ENCODE assay signal across 8 cellular contexts in the genomic region with DNA sequence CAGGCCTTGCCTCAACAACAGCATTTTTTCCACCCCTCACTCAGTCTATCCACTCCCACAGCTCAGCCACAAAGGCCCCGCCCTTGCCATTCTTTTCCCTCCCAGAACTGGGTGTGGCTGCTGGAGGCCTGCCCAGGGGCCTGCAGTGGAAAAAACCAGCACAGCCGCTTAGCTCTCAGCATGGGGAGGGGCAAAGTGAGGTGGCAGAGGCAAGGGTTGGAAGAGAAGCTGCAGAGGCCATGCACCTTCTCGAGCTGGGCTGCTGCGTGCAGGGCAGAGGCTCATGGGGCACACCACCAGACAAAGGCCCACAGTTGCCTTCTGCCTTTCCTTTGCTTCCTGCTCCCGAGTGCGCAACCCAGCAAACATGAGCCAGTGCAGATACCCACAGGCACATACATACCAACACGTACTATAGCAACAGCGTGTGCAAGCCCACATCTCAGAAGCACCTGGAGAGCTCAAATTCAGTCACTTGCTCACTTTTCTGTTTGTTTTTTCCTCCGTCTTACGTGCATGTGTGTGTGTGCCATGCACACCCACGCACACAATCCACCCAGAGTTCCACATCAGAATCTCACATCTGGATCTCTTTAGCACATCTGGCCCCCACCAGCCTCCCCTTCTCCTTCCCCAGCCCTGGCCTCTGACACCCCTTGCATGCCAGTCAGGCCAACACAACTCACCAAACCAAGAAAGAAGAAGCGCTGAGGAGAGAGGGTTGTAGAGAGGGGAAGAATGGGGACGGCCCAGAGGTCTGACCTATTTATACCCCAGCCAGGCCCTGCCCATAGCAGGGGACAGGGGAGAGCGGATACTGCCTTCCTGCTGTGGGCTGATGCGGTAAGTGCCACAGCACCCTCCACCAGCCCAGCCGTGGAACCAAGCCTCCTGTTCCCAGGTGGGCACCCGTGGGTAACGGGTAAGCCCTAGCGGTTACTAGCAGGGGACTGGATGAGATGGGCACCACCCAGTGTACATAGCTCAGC. TPM values are rescaled to one million over a fixed set of nuclear protein-coding genes. Genes with fewer than 3 reads are reported as not detected.
DNase-seq lines count a peak whose midpoint lies in the region; ATAC-seq and TF ChIP-seq lines count a peak whose summit lies in the region.

A gene (minus strand): TSS at position 740 of the 989 bp plus-strand sequence. CDS start 1,012 bp downstream, outside the sequence.

- peak; percentile 82 for ATAC-seq in effector memory CD8-positive, alpha-beta T cell (replicated peaks)
- ATAC-seq in GM21360 (IDR thresholded peaks at IDR 0.05; ENCODE audit: unreplicated experiment): no peak

- H3K27me3 ChIP-seq in GM06990 (replicated peaks; ENCODE audit: control insufficient read depth, insufficient read depth, low read length): no peaks in the 10 kb centered on the region; the same call in 1 of the 2 replicates

- H3K36me3 ChIP-seq in GM06990 (ENCODE audit: control insufficient read depth, insufficient read depth, low read length): no peaks in the 10 kb centered on the region

- H3K36me3 Mint-ChIP-seq in effector memory CD8-positive, alpha-beta T cell (ENCODE audit: insufficient read depth): peaks cover 35% of the 10 kb centered on the region

- H3K4me3 ChIP-seq in GM06990 (replicated peaks; ENCODE audit: low read depth, low read length): no peak within 1 kb of the TSS

- H3K4me3 Mint-ChIP-seq in effector memory CD8-positive, alpha-beta T cell: peak within 1 kb of the TSS; percentile 95 to 100

- H3K27me3 Mint-ChIP-seq in effector memory CD8-positive, alpha-beta T cell: no peaks in the 10 kb centered on the region

- no peak for TF ChIP-seq CTCF in GM06990 (IDR thresholded peaks at IDR 0.05; ENCODE audit: insufficient read depth, low read length, poor library complexity, severe bottlenecking)

- H3K4me1 Mint-ChIP-seq in effector memory CD8-positive, alpha-beta T cell (ENCODE audit: low read depth in 2 of 2): peaks cover 59 to 64% of the 10 kb centered on the region in 2 donors

- peak within 1 kb of the TSS; percentile 94 to 98 for H3K27ac Mint-ChIP-seq in effector memory CD8-positive, alpha-beta T cell

- DNase-seq in GM06990 (ENCODE audit: extremely low read depth, insufficient read length) (peak; percentile 61), HK-2 (ENCODE audit: unreplicated experiment) (peak; percentile 75), NOMO-1 (lab: John Stamatoyannopoulos, UW; ENCODE audit: unreplicated experiment in 2 of 2) (peak; percentile 95 to 97), mesenteric fat pad (ENCODE audit: low spot score) (peak; percentile 96)
- peak; percentile 69 to 80 for DNase-seq in activated CD8-positive, alpha-beta memory T cell treated with anti-CD3 and anti-CD28 coated beads for 1 hour (ENCODE audit: extremely low read depth in 1 of 2, low read depth in 1 of 2)
- DNase-seq in effector memory CD8-positive, alpha-beta T cell: peak; percentile 56 to 67 (median 66)
- DNase-seq in stimulated activated CD8-positive, alpha-beta memory T cell treated with anti-CD3 and anti-CD28 coated beads, Interleukin-15, amount 100 ng/mL, for 1 hour (ENCODE audit: low read depth): peak; percentile 80

- no peaks in the 10 kb centered on the region for H3K9me3 Mint-ChIP-seq in effector memory CD8-positive, alpha-beta T cell

RNA-seq across cellular contexts. Expression of the gene that starts here (rescaled TPM):
- 512 TPM for total RNA-seq in mesenteric fat pad
